In genomic region chr6:146358341-146359046, GRCh38 we compare ENCODE assay signal across 12 cellular contexts.
DNase-seq lines count a peak whose midpoint lies in the region; ATAC-seq, FAIRE-seq and TF ChIP-seq lines count a peak whose summit lies in the region.
"Had no signal": no experiment of that assay in that cellular context is flagged by ENCODE, and none has a peak within 500 bp of the region (broad histone marks: within the 10 kb centered on the region; RNA-seq: fewer than 3 reads in every experiment).

No MANE protein-coding gene starts in this region.

- TF ChIP-seq POLR2A in endothelial cell of umbilical vein (IDR thresholded peaks at IDR 0.05; ENCODE audit: low read depth, low read length): no peak

- H3K4me3 ChIP-seq in endothelial cell of umbilical vein (replicated peaks in 1 of 3; ENCODE audit: insufficient read depth in 1 of 3, low read depth in 1 of 3, low read length in 3 of 3) (peak overlapping the region in 1 of 3 experiments; percentile 28), small intestine (ENCODE audit: low read depth in 1 of 2, low read length in 2 of 2) (no peak overlapping the region)
- H3K4me3 ChIP-seq: stomach had no signal

- 71 to 83% (median 72%) methylated on average over 4 of the region's 4 CpGs for WGBS in small intestine, 3 donors

- dilution Hi-C loops in endothelial cell of umbilical vein (cut with MboI; ENCODE audit: extremely low pct_ligation_motif_present, low sequenced_read_pairs): no loop called here

- H3K9me3 ChIP-seq in endothelial cell of umbilical vein (replicated peaks; ENCODE audit: control insufficient read depth, insufficient read depth, low read length) (no peaks in the 10 kb centered on the region), small intestine (ENCODE audit: control insufficient read depth, low read depth) (no peaks in the 10 kb centered on the region)
- H3K9me3 ChIP-seq: stomach had no signal

- H3K27me3 ChIP-seq in endothelial cell of umbilical vein (ENCODE audit: control insufficient read depth in 2 of 2, insufficient read depth in 2 of 2, low read length in 2 of 2) (no peaks in the 10 kb centered on the region), small intestine (ENCODE audit: control insufficient read depth in 2 of 2, insufficient read depth in 2 of 2, low read length in 2 of 2) (no peaks in the 10 kb centered on the region)
- H3K27me3 ChIP-seq: stomach had no signal

- POLR2A ChIA-PET in endothelial cell of umbilical vein (lab: Charles Lee): no interaction called here

- no peak for TF ChIP-seq CTCF in endothelial cell of umbilical vein (IDR thresholded peaks at IDR 0.05; ENCODE audit: extremely low read depth in 1 of 2, insufficient read depth in 1 of 2, low read depth in 1 of 2, low read length in 2 of 2)

- H2AFZ ChIP-seq in endothelial cell of umbilical vein (ENCODE audit: low read depth, low read length): peak overlapping the region; percentile 42

- H3K9ac ChIP-seq in endothelial cell of umbilical vein (replicated peaks; ENCODE audit: extremely low read depth, insufficient read depth, low read length): peak overlapping the region; percentile 73

- intact Hi-C loops in endothelial cell of umbilical vein (cut with micrococcal nuclease): loop anchor here (1.0 to 10.0 kb wide), 9 partner anchors 22 to 1509 kb away; partner anchors contain the start of genes FBXO30, RAB32 and SHPRH

- DNase-seq in GM04503 (ENCODE audit: low read depth) (peak; percentile 39), RCC 7860 (ENCODE audit: low spot score) (peak; percentile 8), endothelial cell of umbilical vein (ENCODE audit: low read depth, low spot score) (peak; percentile 48), renal cortical epithelial cell (ENCODE audit: low read depth) (peak; percentile 42), small intestine (no peak), NCI-H774 (lab: John Stamatoyannopoulos, UW) (no peak)
- DNase-seq: midbrain, NCI-H2081, Right ventricle myocardium superior, stomach had no signal

- H3K36me3 ChIP-seq in endothelial cell of umbilical vein (ENCODE audit: control insufficient read depth in 2 of 2, extremely low read depth in 1 of 2, insufficient read depth in 2 of 2, low read length in 2 of 2): no peaks in the 10 kb centered on the region
- no peaks in the 10 kb centered on the region for H3K36me3 ChIP-seq in small intestine (ENCODE audit: control insufficient read depth in 2 of 2, insufficient read depth in 2 of 2, low read length in 2 of 2)
- H3K36me3 ChIP-seq: stomach had no signal

- peak overlapping the region; percentile 66 for H3K4me2 ChIP-seq in endothelial cell of umbilical vein (ENCODE audit: insufficient read depth, low read length)

- FAIRE-seq in RCC 7860 (lab: Jason Lieb, UNC) (no peak), endothelial cell of umbilical vein (lab: Jason Lieb, UNC) (no peak), small intestine (lab: Jason Lieb, UNC) (no peak)
- FAIRE-seq: HTR-8/SVneo had no signal

- H4K20me1 ChIP-seq in endothelial cell of umbilical vein (replicated peaks; ENCODE audit: control insufficient read depth, extremely low read depth, insufficient read depth, low read length): no peaks in the 10 kb centered on the region

- no peak for ATAC-seq in GM21360 (IDR thresholded peaks at IDR 0.05; ENCODE audit: unreplicated experiment)

- H3K4me1 ChIP-seq in endothelial cell of umbilical vein (ENCODE audit: control insufficient read depth, extremely low read depth, insufficient read depth, low read length): peaks cover 54% of the 10 kb centered on the region
- no peaks in the 10 kb centered on the region for H3K4me1 ChIP-seq in small intestine (ENCODE audit: control insufficient read depth in 2 of 2, insufficient read depth in 1 of 2, low read depth in 1 of 2, low read length in 1 of 2)
- H3K4me1 ChIP-seq: stomach had no signal

- TSS peak; percentile 86 for BruUV-seq in endothelial cell of umbilical vein (replicated peaks; lab: Mats Ljungman, UMichigan)

- peak overlapping the region; percentile 99 for H3K27ac ChIP-seq in endothelial cell of umbilical vein (ENCODE audit: insufficient read depth, low read depth, low read length)
- H3K27ac ChIP-seq in small intestine (ENCODE audit: low read depth in 1 of 2, low read length in 1 of 2): no peak overlapping the region
- H3K27ac ChIP-seq: stomach had no signal

- no peaks in the 10 kb centered on the region for H3K79me2 ChIP-seq in endothelial cell of umbilical vein (ENCODE audit: control insufficient read depth, insufficient read depth, low read length)

- no peaks in the 10 kb centered on the region for H3K9me1 ChIP-seq in endothelial cell of umbilical vein (replicated peaks; ENCODE audit: control insufficient read depth, extremely low read depth, insufficient read depth, low read length)

- CTCF ChIA-PET in endothelial cell of umbilical vein (lab: Charles Lee): interaction anchor here (0.8 to 1.8 kb wide), 4 partner anchors 9 to 22 kb away, joined by 3 to 8 read pairs (median 4); no protein-coding TSS in a partner anchor

TF ChIP-seq in endothelial cell of umbilical vein, 7 proteins besides CTCF, POLR2A, EP300 and RAD21:
- TF ChIP-seq FOS (IDR thresholded peaks at IDR 0.05; ENCODE audit: borderline replicate concordance, insufficient read depth, low read length) (peak; percentile 25), EZH2 (IDR thresholded peaks at IDR 0.05; ENCODE audit: borderline replicate concordance, low read depth, low read length, severe bottlenecking) (no peak), JUN (IDR thresholded peaks at IDR 0.05; ENCODE audit: borderline replicate concordance, insufficient read depth, insufficient read length, low read depth) (peak; percentile 70), MAX (IDR thresholded peaks at IDR 0.05; ENCODE audit: insufficient read depth, insufficient read length) (no peak), GATA2 (IDR thresholded peaks at IDR 0.05; ENCODE audit: insufficient read depth, insufficient read length, low read depth, low read length) (no peak)
TF ChIP-seq in endothelial cell of umbilical vein: peak in this region for 2.

Comparison
In these comparisons a context has a peak if more than half of its experiments do, and no peak if none do; other contexts are left out.
1. DNase-seq: peak in GM04503 (single experiment), RCC 7860 (single experiment), endothelial cell of umbilical vein (single experiment) and renal cortical epithelial cell (single experiment); none in small intestine (single experiment) and NCI-H774 (single experiment).